In genomic region chr6:32194388-32194787, GRCh38 we compare ENCODE assay signal across 9 cellular contexts. TPM values are rescaled to one million over a fixed set of nuclear protein-coding genes. Genes with fewer than 3 reads are reported as not detected.
DNase-seq lines count a peak whose midpoint lies in the region; ATAC-seq and TF ChIP-seq lines count a peak whose summit lies in the region.
"Had no signal": no experiment of that assay in that cellular context is flagged by ENCODE, and none has a peak within 500 bp of the region (broad histone marks: within the 10 kb centered on the region; RNA-seq: fewer than 3 reads in every experiment).

No MANE protein-coding gene starts in this region.

- H3F3A ChIP-seq in OCI-LY1 (ENCODE audit: insufficient read depth, low read length), result 0 out of 2 replicates have a peak, but pooled peaks cover 3% of the 10 kb centered on the region

- no peak overlapping the region for H3K4me2 ChIP-seq in OCI-LY1 (ENCODE audit: low read length)

- DNase-seq in CD4-positive, CD25-positive, alpha-beta regulatory T cell, result no peak
- DNase-seq in ovary, result no peak
- no peak for DNase-seq in NK-92 (lab: John Stamatoyannopoulos, UW; ENCODE audit: unreplicated experiment)
- DNase-seq in germinal center (ENCODE audit: low spot score), result no peak
- no peak for DNase-seq in amygdala (lab: John Stamatoyannopoulos, UW)
- DNase-seq: activated CD4-positive, alpha-beta T cell treated with anti-CD3 and anti-CD28 coated beads for 1 hour had no signal

- H3K36me3 ChIP-seq in CD4-positive, CD25-positive, alpha-beta regulatory T cell (ENCODE audit: control insufficient read depth, insufficient read depth, low read length), result no peaks in the 10 kb centered on the region
- H3K36me3 ChIP-seq in OCI-LY1 (ENCODE audit: insufficient read depth, low read length) (no peaks in the 10 kb centered on the region), duodenal mucosa (ENCODE audit: control insufficient read depth in 1 of 2, insufficient read depth in 2 of 2, low read length in 2 of 2) (no peaks in the 10 kb centered on the region), ovary (no peaks in the 10 kb centered on the region)

- H3K9ac ChIP-seq in OCI-LY1 (ENCODE audit: low read length) (no peak overlapping the region), duodenal mucosa (ENCODE audit: low read depth in 1 of 2, low read length in 2 of 2) (peak overlapping the region in 1 of 2 donors; percentile 71)

- H4K20me1 ChIP-seq in OCI-LY1 (ENCODE audit: insufficient read depth, low read length), result no peaks in the 10 kb centered on the region

- TF ChIP-seq CTCF in OCI-LY1 (IDR thresholded peaks at IDR 0.05; ENCODE audit: low read length), result no peak
- TF ChIP-seq CTCF in ovary (IDR thresholded peaks at IDR 0.05), result no peak

- peak overlapping the region; percentile 85 to 99 (median 98) for H3K27ac Mint-ChIP-seq in CD4-positive, CD25-positive, alpha-beta regulatory T cell

- H3K4me1 ChIP-seq in CD4-positive, CD25-positive, alpha-beta regulatory T cell (ENCODE audit: control insufficient read depth, insufficient read depth, low read length, poor library complexity, severe bottlenecking), result peaks cover 60% of the 10 kb centered on the region
- H3K4me1 ChIP-seq in OCI-LY1 (ENCODE audit: insufficient read depth, low read length, severe bottlenecking) (peaks cover 55% of the 10 kb centered on the region), duodenal mucosa (ENCODE audit: control insufficient read depth in 1 of 2, insufficient read depth in 2 of 2, low read length in 2 of 2) (peaks cover 41 to 46% of the 10 kb centered on the region in 2 donors), ovary (ENCODE audit: insufficient read depth) (peaks cover 6% of the 10 kb centered on the region)

- peak overlapping the region; percentile 97 for H3K27ac ChIP-seq in CD4-positive, CD25-positive, alpha-beta regulatory T cell (ENCODE audit: insufficient read depth, low read length, poor library complexity, severe bottlenecking)
- peak overlapping the region; percentile 53 for H3K27ac ChIP-seq in OCI-LY1 (ENCODE audit: low read depth, low read length, poor library complexity, severe bottlenecking)
- H3K27ac ChIP-seq in duodenal mucosa (ENCODE audit: low read depth, low read length), result peak overlapping the region; percentile 78
- peak overlapping the region; percentile 63 to 85 for H3K27ac ChIP-seq in ovary

- no peak for TF ChIP-seq POLR2A in ovary (IDR thresholded peaks at IDR 0.05)

- no peaks in the 10 kb centered on the region for H3K9me3 ChIP-seq in CD4-positive, CD25-positive, alpha-beta regulatory T cell (ENCODE audit: control insufficient read depth in 2 of 2, low read length in 2 of 2)
- no peaks in the 10 kb centered on the region for H3K9me3 ChIP-seq in OCI-LY1 (ENCODE audit: low read length)
- H3K9me3 ChIP-seq in duodenal mucosa (ENCODE audit: control insufficient read depth in 1 of 2, low read length in 2 of 2), result no peaks in the 10 kb centered on the region
- H3K9me3 ChIP-seq in ovary, result no peaks in the 10 kb centered on the region

- H3K27me3 ChIP-seq in CD4-positive, CD25-positive, alpha-beta regulatory T cell (ENCODE audit: control insufficient read depth, insufficient read depth, low read length), result no peaks in the 10 kb centered on the region
- H3K27me3 ChIP-seq in OCI-LY1 (ENCODE audit: insufficient read depth, low read length), result no peaks in the 10 kb centered on the region
- no peaks in the 10 kb centered on the region for H3K27me3 ChIP-seq in duodenal mucosa (ENCODE audit: control insufficient read depth in 1 of 2, insufficient read depth in 2 of 2, low read length in 2 of 2)
- no peaks in the 10 kb centered on the region for H3K27me3 ChIP-seq in ovary

- H2AFZ ChIP-seq in OCI-LY1 (ENCODE audit: low read length), result no peak overlapping the region

- H3K4me1 Mint-ChIP-seq in CD4-positive, CD25-positive, alpha-beta regulatory T cell, result peaks cover 22 to 37% (median 29%) of the 10 kb centered on the region in 4 donors

- H3K9me3 Mint-ChIP-seq in CD4-positive, CD25-positive, alpha-beta regulatory T cell, result no peaks in the 10 kb centered on the region

- intact Hi-C loops in ovary (cut with DNase I), result loop anchor here in 1 of 4 donors (10.0 kb wide), 1 partner anchor 780 kb away; no protein-coding TSS in a partner anchor

- no peaks in the 10 kb centered on the region for H3K9me2 ChIP-seq in OCI-LY1 (ENCODE audit: low read depth, low read length)

- peak overlapping the region; percentile 97 to 99 (median 99) for H3K4me3 Mint-ChIP-seq in CD4-positive, CD25-positive, alpha-beta regulatory T cell

- WGBS in ovary, 3 donors, result 92 to 95% (median 93%) methylated on average over 4 of the region's 4 CpGs

- H3K27me3 Mint-ChIP-seq in CD4-positive, CD25-positive, alpha-beta regulatory T cell, result peaks cover 13% of the 10 kb centered on the region

- no peaks in the 10 kb centered on the region for H3K79me2 ChIP-seq in OCI-LY1 (ENCODE audit: insufficient read depth, low read length)

- H3K36me3 Mint-ChIP-seq in CD4-positive, CD25-positive, alpha-beta regulatory T cell, result no peaks in the 10 kb centered on the region

- peak overlapping the region; percentile 84 for H3K4me3 ChIP-seq in CD4-positive, CD25-positive, alpha-beta regulatory T cell (ENCODE audit: low read depth, low read length)
- no peak overlapping the region for H3K4me3 ChIP-seq in OCI-LY1 (ENCODE audit: low read depth, low read length, poor library complexity, severe bottlenecking)
- no peak overlapping the region for H3K4me3 ChIP-seq in duodenal mucosa (ENCODE audit: low read depth in 1 of 2, low read length in 2 of 2)
- H3K4me3 ChIP-seq in ovary, result no peak overlapping the region

- TF ChIP-seq EP300 in ovary (IDR thresholded peaks at IDR 0.05), result no peak

- no peak for ATAC-seq in CD4-positive, CD25-positive, alpha-beta regulatory T cell (ENCODE audit: low read depth in 2 of 2)
- no peak for ATAC-seq in GM18868 (IDR thresholded peaks at IDR 0.05; ENCODE audit: unreplicated experiment)

RNA-seq across cellular contexts. Expression of gene GPSM3, which starts 1.9 kb away (rescaled TPM):
- 202 TPM for total RNA-seq in CD4-positive, CD25-positive, alpha-beta regulatory T cell
- 100 to 1,000 TPM in 2 of 4 donors, 10 to 100 TPM in 2; 82.4 to 109 (median 96.1) TPM for polyA plus RNA-seq in CD4-positive, CD25-positive, alpha-beta regulatory T cell
- 1 to 10 TPM; 3.1 to 8.4 (median 4.7) TPM for total RNA-seq in ovary
- 1 to 10 TPM; 5.4 to 8.7 TPM for polyA plus RNA-seq in ovary

RNA-seq across cellular contexts. Expression of gene PBX2, which starts 4.4 kb away (rescaled TPM):
- total RNA-seq in CD4-positive, CD25-positive, alpha-beta regulatory T cell, result 106 TPM
- 1 to 10 TPM; 1.7 to 2.7 (median 1.9) TPM for polyA plus RNA-seq in CD4-positive, CD25-positive, alpha-beta regulatory T cell
- 100 to 1,000 TPM in 4 of 7 donors, 10 to 100 TPM in 3; 39.3 to 110 (median 100) TPM for total RNA-seq in ovary
- 10 to 100 TPM; 74.0 to 75.5 TPM for polyA plus RNA-seq in ovary

RNA-seq across cellular contexts. Expression of gene AGER, which starts 10.3 kb away (rescaled TPM):
- total RNA-seq in CD4-positive, CD25-positive, alpha-beta regulatory T cell, result 27.8 TPM
- under 1 TPM in 2 of 4 donors, not detected in 2; 0.44 to 0.52 TPM for polyA plus RNA-seq in CD4-positive, CD25-positive, alpha-beta regulatory T cell
- total RNA-seq in ovary, result 10 to 100 TPM in 1 of 7 donors, 1 to 10 TPM in 6; 3.4 to 12.8 (median 8.1) TPM
- 1 to 10 TPM; 5.1 to 5.9 TPM for polyA plus RNA-seq in ovary

RNA-seq across cellular contexts. Expression of gene RNF5, which starts 16.2 kb away (rescaled TPM):
- total RNA-seq in CD4-positive, CD25-positive, alpha-beta regulatory T cell, result 30.0 TPM
- polyA plus RNA-seq in CD4-positive, CD25-positive, alpha-beta regulatory T cell, result 100 to 1,000 TPM; 117 to 135 (median 131) TPM
- 10 to 100 TPM; 49.2 to 81.6 (median 75.4) TPM for total RNA-seq in ovary
- 100 to 1,000 TPM in 1 of 2 donors, 10 to 100 TPM in 1; 88.6 to 103 TPM for polyA plus RNA-seq in ovary

RNA-seq across cellular contexts. Expression of gene AGPAT1, which starts 18.5 kb away (rescaled TPM):
- total RNA-seq in CD4-positive, CD25-positive, alpha-beta regulatory T cell, result 23.9 TPM
- 10 to 100 TPM; 11.8 to 15.2 (median 14.3) TPM for polyA plus RNA-seq in CD4-positive, CD25-positive, alpha-beta regulatory T cell
- total RNA-seq in ovary, result 10 to 100 TPM; 29.6 to 82.4 (median 60.6) TPM
- polyA plus RNA-seq in ovary, result 10 to 100 TPM; 53.5 to 75.7 TPM

Comparison
In these comparisons a context has a peak if more than half of its experiments do, and no peak if none do; other contexts are left out.
1. RNA of gene GPSM3, which starts 1.9 kb away (total RNA-seq): 202 TPM in CD4-positive, CD25-positive, alpha-beta regulatory T cell (single experiment); 3.1 to 8.4 TPM in ovary; every median in the first group is over 10 times any median in the second.
2. Peak in every context shown above with its lines, with median percentiles within 50 percentile points of each other: H3K27ac ChIP-seq.